22 cellular contexts compared by ENCODE assay signal in the genomic region with DNA sequence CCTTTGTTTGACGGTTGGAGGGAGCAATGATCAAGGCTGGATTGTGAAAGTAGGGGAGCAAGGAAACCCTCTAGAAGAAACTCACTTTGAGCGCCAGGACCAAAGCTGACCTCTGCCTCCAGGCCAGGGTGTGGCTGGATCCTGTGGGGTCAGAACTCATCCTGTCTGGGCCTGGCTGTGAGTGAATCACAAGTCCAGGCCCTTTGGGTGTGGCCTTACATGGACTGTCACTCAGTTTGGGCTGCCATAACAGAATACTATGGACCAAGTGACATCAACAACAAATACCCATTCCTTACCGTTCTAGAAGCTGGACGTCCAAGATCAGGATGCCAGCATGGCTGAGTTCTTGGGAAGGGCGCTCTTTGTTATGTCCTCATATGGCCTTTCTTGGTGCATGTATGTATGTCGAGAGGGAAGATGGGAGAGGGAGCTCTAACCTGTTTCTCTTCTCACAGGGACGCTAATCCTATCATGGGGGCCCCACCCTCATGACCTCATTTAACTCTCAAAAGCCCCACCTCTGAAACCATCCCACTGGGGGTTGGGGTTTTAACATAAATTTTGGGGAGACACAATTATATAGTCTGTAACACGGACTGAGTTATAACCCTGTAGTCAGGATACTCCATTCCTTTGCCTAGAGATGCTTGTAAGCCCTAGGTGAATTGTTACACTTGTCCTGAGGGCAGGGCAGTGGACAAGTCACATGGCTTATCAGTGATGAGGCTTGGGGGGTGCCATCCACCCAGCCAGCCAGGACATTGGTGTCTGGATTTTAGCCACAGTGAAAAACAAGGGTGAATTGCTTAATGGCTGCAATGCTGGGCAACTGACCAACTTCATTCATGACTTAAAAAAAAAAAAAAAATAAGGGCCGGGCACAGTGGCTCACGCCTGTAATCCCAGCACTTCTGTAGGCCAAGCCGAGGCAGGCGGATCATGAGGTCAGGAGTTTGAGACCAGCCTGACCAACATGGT.
"Had no signal": no experiment of that assay in that cellular context is flagged by ENCODE, and none has a peak within 500 bp of the region (broad histone marks: within the 10 kb centered on the region; RNA-seq: fewer than 3 reads in every experiment).

No MANE protein-coding gene starts in this region.

- H3K36me3 Mint-ChIP-seq: natural killer cell had no signal

- H3K4me1 Mint-ChIP-seq: activated naive CD8-positive, alpha-beta T cell treated with anti-CD3 and anti-CD28 coated beads, Interleukin-2, amount 50 U/mL, for 24 hours; memory B cell; stimulated activated naive CD8-positive, alpha-beta T cell treated with anti-CD3 and anti-CD28 coated beads, Interleukin-15, amount 100 ng/mL, for 72 hours; T-cell had no signal

- H3K27ac Mint-ChIP-seq: activated naive CD4-positive, alpha-beta T cell treated with anti-CD3 and anti-CD28 coated beads for 36 hours; activated naive CD8-positive, alpha-beta T cell treated with anti-CD3 and anti-CD28 coated beads, Interleukin-2, amount 50 U/mL, for 24 hours; memory B cell; natural killer cell; stimulated activated naive CD8-positive, alpha-beta T cell treated with anti-CD3 and anti-CD28 coated beads, Interleukin-15, amount 100 ng/mL, for 72 hours; T-cell had no signal

- H3K27ac ChIP-seq: colonic mucosa, left lung, neutrophil, spleen, thoracic aorta, upper lobe of right lung had no signal

- H3K4me1 ChIP-seq: colonic mucosa, left lung, spleen, upper lobe of right lung had no signal

- H3K4me3 Mint-ChIP-seq: activated naive CD4-positive, alpha-beta T cell treated with anti-CD3 and anti-CD28 coated beads for 36 hours; activated naive CD8-positive, alpha-beta T cell treated with anti-CD3 and anti-CD28 coated beads, Interleukin-2, amount 50 U/mL, for 24 hours; memory B cell; natural killer cell; stimulated activated naive CD8-positive, alpha-beta T cell treated with anti-CD3 and anti-CD28 coated beads, Interleukin-15, amount 100 ng/mL, for 72 hours; T-cell had no signal

- ATAC-seq: activated naive CD8-positive, alpha-beta T cell treated with anti-CD3 and anti-CD28 coated beads, Interleukin-2, amount 50 U/mL, for 24 hours; left lung; natural killer cell; right cardiac atrium; stimulated activated naive CD8-positive, alpha-beta T cell treated with anti-CD3 and anti-CD28 coated beads, Interleukin-15, amount 100 ng/mL, for 72 hours; T-cell; upper lobe of right lung had no signal

- DNase-seq: activated CD4-positive, alpha-beta T cell treated with anti-CD3 and anti-CD28 coated beads for 1 hour; activated CD4-positive, alpha-beta T cell treated with anti-CD3 and anti-CD28 coated beads, Interleukin-2, amount 50 U/mL, for 4 hours; activated naive CD4-positive, alpha-beta T cell treated with anti-CD3 and anti-CD28 coated beads for 36 hours; activated naive CD8-positive, alpha-beta T cell treated with anti-CD3 and anti-CD28 coated beads, Interleukin-2, amount 50 U/mL, for 24 hours; activated T-cell treated with anti-CD3 and anti-CD28 coated beads for 4 hours; caudate nucleus; colonic mucosa; esophagus squamous epithelium; islet precursor cell; left lung; natural killer cell; posterior cingulate gyrus; right cardiac atrium; spleen; stimulated activated naive CD8-positive, alpha-beta T cell treated with anti-CD3 and anti-CD28 coated beads, Interleukin-15, amount 100 ng/mL, for 72 hours; T-cell; T-helper 9 cell; upper lobe of right lung had no signal

- H3K27me3 ChIP-seq: colonic mucosa, esophagus squamous epithelium, left lung, neutrophil, spleen, upper lobe of right lung had no signal

- H3K4me3 ChIP-seq: colonic mucosa, esophagus squamous epithelium, left lung, spleen, thoracic aorta, upper lobe of right lung had no signal

- FAIRE-seq: endometrium had no signal

- H3K9me3 Mint-ChIP-seq: activated naive CD4-positive, alpha-beta T cell treated with anti-CD3 and anti-CD28 coated beads for 36 hours; activated naive CD8-positive, alpha-beta T cell treated with anti-CD3 and anti-CD28 coated beads, Interleukin-2, amount 50 U/mL, for 24 hours; memory B cell; natural killer cell; stimulated activated naive CD8-positive, alpha-beta T cell treated with anti-CD3 and anti-CD28 coated beads, Interleukin-15, amount 100 ng/mL, for 72 hours; T-cell had no signal

- H3K36me3 ChIP-seq: colonic mucosa, esophagus squamous epithelium, left lung, neutrophil, thoracic aorta, upper lobe of right lung had no signal

- H3K27me3 Mint-ChIP-seq: activated naive CD8-positive, alpha-beta T cell treated with anti-CD3 and anti-CD28 coated beads, Interleukin-2, amount 50 U/mL, for 24 hours; memory B cell; stimulated activated naive CD8-positive, alpha-beta T cell treated with anti-CD3 and anti-CD28 coated beads, Interleukin-15, amount 100 ng/mL, for 72 hours; T-cell had no signal

- H3K9me3 ChIP-seq: colonic mucosa, esophagus squamous epithelium, neutrophil, thoracic aorta, upper lobe of right lung had no signal
